ENCODE assay signal across 12 cellular contexts in genomic region chr1:212487774-212488435, GRCh38. TPM values are rescaled to one million over a fixed set of nuclear protein-coding genes. Genes with fewer than 3 reads are reported as not detected.
DNase-seq lines count a peak whose midpoint lies in the region; ATAC-seq and TF ChIP-seq lines count a peak whose summit lies in the region.
"Had no signal": no experiment of that assay in that cellular context is flagged by ENCODE, and none has a peak within 500 bp of the region (broad histone marks: within the 10 kb centered on the region; RNA-seq: fewer than 3 reads in every experiment).

No MANE protein-coding gene starts in this region.

- no peaks in the 10 kb centered on the region for H4K20me1 ChIP-seq in KMS-11 (ENCODE audit: insufficient read depth)

- intact Hi-C loops in left colon (cut with DNase I, micrococcal nuclease) = no loop called here
- intact Hi-C loops in left ventricle myocardium inferior (cut with micrococcal nuclease) = loop anchor here (10.0 kb wide), 1 partner anchor 127 kb away; no protein-coding TSS in a partner anchor

- H3K27me3 Mint-ChIP-seq in chondrocyte (ENCODE audit: low read depth) = no peaks in the 10 kb centered on the region
- H3K27me3 Mint-ChIP-seq in progenitor cell of endocrine pancreas = peaks cover 11% of the 10 kb centered on the region

- no peak for ATAC-seq in left colon
- ATAC-seq: GM23338 had no signal

- DNase-seq in chondrocyte (ENCODE audit: low spot score) (no peak), progenitor cell of endocrine pancreas (ENCODE audit: low spot score, unreplicated experiment) (no peak), left colon (no peak), T1000 (lab: John Stamatoyannopoulos, UW) (no peak), GM19240 (ENCODE audit: insufficient read length, low spot score) (no peak), left ventricle myocardium inferior (no peak)
- DNase-seq: effector memory CD8-positive, alpha-beta T cell; SK-N-SH had no signal

- H3K27ac Mint-ChIP-seq in chondrocyte (ENCODE audit: unreplicated experiment) (peak overlapping the region; percentile 79), progenitor cell of endocrine pancreas (peak overlapping the region; percentile 96)
- H3K27ac Mint-ChIP-seq: effector memory CD8-positive, alpha-beta T cell; GM23338 had no signal

- H3K36me3 Mint-ChIP-seq in chondrocyte (ENCODE audit: low read depth) (no peaks in the 10 kb centered on the region), progenitor cell of endocrine pancreas (ENCODE audit: insufficient read depth) (no peaks in the 10 kb centered on the region)

- H3K27ac ChIP-seq in 22Rv1 (peak overlapping the region; percentile 57), KMS-11 (peak overlapping the region; percentile 90), left ventricle myocardium inferior (replicated peaks) (no peak overlapping the region)

- H3K4me3 Mint-ChIP-seq in chondrocyte (ENCODE audit: unreplicated experiment) (no peak overlapping the region), progenitor cell of endocrine pancreas (ENCODE audit: low read depth) (no peak overlapping the region)
- H3K4me3 Mint-ChIP-seq: effector memory CD8-positive, alpha-beta T cell; GM23338 had no signal

- no peaks in the 10 kb centered on the region for H3K36me3 ChIP-seq in KMS-11 (ENCODE audit: insufficient read depth)
- no peaks in the 10 kb centered on the region for H3K36me3 ChIP-seq in left ventricle myocardium inferior
- H3K36me3 ChIP-seq: adrenal gland had no signal

- peak overlapping the region; percentile 71 for H3K9ac ChIP-seq in KMS-11
- H3K9ac ChIP-seq: SK-N-SH had no signal

- no peaks in the 10 kb centered on the region for H3K79me2 ChIP-seq in KMS-11 (ENCODE audit: insufficient read depth, low read depth)

- TF ChIP-seq CTCF in 22Rv1 (IDR thresholded peaks at IDR 0.05) (no peak), KMS-11 (conservative IDR thresholded peaks at IDR 0.05; ENCODE audit: low read depth, low read length) (no peak), chondrocyte (IDR thresholded peaks at IDR 0.05) (no peak), progenitor cell of endocrine pancreas (IDR thresholded peaks at IDR 0.05; ENCODE audit: unreplicated experiment) (no peak), left ventricle myocardium inferior (IDR thresholded peaks at IDR 0.05; ENCODE audit: borderline replicate concordance) (no peak)

- peak overlapping the region; percentile 41; the same call in 1 of the 2 replicates for H2AFZ ChIP-seq in KMS-11 (ENCODE audit: low read depth)
- H2AFZ ChIP-seq: GM23338 had no signal

- H3K9me3 Mint-ChIP-seq in chondrocyte (ENCODE audit: low read depth) (no peaks in the 10 kb centered on the region), progenitor cell of endocrine pancreas (ENCODE audit: low read depth) (no peaks in the 10 kb centered on the region)
- H3K9me3 Mint-ChIP-seq: effector memory CD8-positive, alpha-beta T cell; GM23338 had no signal

- H3K4me2 ChIP-seq in KMS-11 = peak overlapping the region; percentile 64
- H3K4me2 ChIP-seq: GM23338, SK-N-SH had no signal

- no peaks in the 10 kb centered on the region for H3K9me3 ChIP-seq in left ventricle myocardium inferior (replicated peaks)
- H3K9me3 ChIP-seq: adrenal gland, SK-N-SH had no signal

- no peak overlapping the region for H3K4me3 ChIP-seq in KMS-11 (IDR thresholded peaks at IDR 0.05; ENCODE audit: insufficient read depth, low read depth, low read length)
- H3K4me3 ChIP-seq in left ventricle myocardium inferior = no peak overlapping the region
- H3K4me3 ChIP-seq: adrenal gland, GM23338 had no signal

- H3K27me3 ChIP-seq in KMS-11 (ENCODE audit: insufficient read depth, low read depth) (no peaks in the 10 kb centered on the region), left ventricle myocardium inferior (ENCODE audit: low read depth) (no peaks in the 10 kb centered on the region)
- H3K27me3 ChIP-seq: adrenal gland had no signal

- H3K4me1 ChIP-seq in KMS-11 (ENCODE audit: low read depth, poor library complexity, severe bottlenecking) (peaks cover 41% of the 10 kb centered on the region), left ventricle myocardium inferior (peaks cover 17% of the 10 kb centered on the region)
- H3K4me1 ChIP-seq: adrenal gland had no signal

- H3K4me1 Mint-ChIP-seq in chondrocyte (ENCODE audit: low read depth) (peaks cover 61% of the 10 kb centered on the region), progenitor cell of endocrine pancreas (ENCODE audit: low read depth) (peaks cover 45% of the 10 kb centered on the region)

RNA-seq across cellular contexts. Expression of gene NENF, which starts 55.2 kb away (rescaled TPM):
- 48.6 to 55.0 TPM (median 50.1 TPM) in 3 replicates for total RNA-seq in chondrocyte
- 26.6 and 30.2 TPM in 2 replicates for total RNA-seq in progenitor cell of endocrine pancreas
- 10 to 100 TPM; 26.6 to 38.7 TPM for total RNA-seq in left colon
- total RNA-seq in left ventricle myocardium inferior = 108 TPM
